ENCODE assay signal across 27 cellular contexts in genomic region chr5:1917830-1918487, GRCh38. TPM values are rescaled to one million over a fixed set of nuclear protein-coding genes. Genes with fewer than 3 reads are reported as not detected.
DNase-seq lines count a peak whose midpoint lies in the region; ATAC-seq and TF ChIP-seq lines count a peak whose summit lies in the region.
"Had no signal": no experiment of that assay in that cellular context is flagged by ENCODE, and none has a peak within 500 bp of the region (broad histone marks: within the 10 kb centered on the region; RNA-seq: fewer than 3 reads in every experiment).

No MANE protein-coding gene starts in this region.

- H3K27me3 ChIP-seq in PC-3 (ENCODE audit: low read length) (peaks cover 32% of the 10 kb centered on the region), A673 (replicated peaks; ENCODE audit: insufficient read depth, low read depth, low read length, poor library complexity) (peaks cover 48% of the 10 kb centered on the region), stomach (peaks cover 0 to 48% (median 4%) of the 10 kb centered on the region in 3 donors)
- H3K27me3 ChIP-seq: BLaER1 treated with 17β-estradiol and CSF1 and Interleukin-3, amounts not matched to agents 10 nM and 100 nM; testis; uterus had no signal

- TF ChIP-seq CTCF in HEK293 (tag by site-specific recombination; IDR thresholded peaks at IDR 0.05) (no peak), PC-3 (conservative IDR thresholded peaks at IDR 0.05; ENCODE audit: low read depth, low read length) (no peak), A673 (conservative IDR thresholded peaks at IDR 0.05; ENCODE audit: low read depth, low read length) (no peak), stomach (IDR thresholded peaks at IDR 0.05) (no peak)

- no peak for TF ChIP-seq EP300 in stomach (IDR thresholded peaks at IDR 0.05)

- H3K4me1 ChIP-seq in HEK293 (ENCODE audit: control insufficient read depth, insufficient read depth, low read length) (no peaks in the 10 kb centered on the region), PC-3 (ENCODE audit: insufficient read depth, low read length) (no peaks in the 10 kb centered on the region), A673 (ENCODE audit: insufficient read depth, low read length, poor library complexity, severe bottlenecking) (no peaks in the 10 kb centered on the region), stomach (no peaks in the 10 kb centered on the region)
- H3K4me1 ChIP-seq: Caco-2, left ventricle myocardium inferior, testis, uterus had no signal

- ATAC-seq in PC-3, result no peak
- ATAC-seq in HG02642 (IDR thresholded peaks at IDR 0.05; ENCODE audit: poor library complexity, unreplicated experiment), result no peak
- ATAC-seq: Right ventricle myocardium inferior had no signal

- CTCF ChIA-PET in HEK293 (lab: Yijun Ruan, JAX) (no interaction called here), PC-3 (lab: Charles Lee) (no interaction called here), A673 (lab: Charles Lee) (no interaction called here)

- H4K20me1 ChIP-seq in PC-3 (ENCODE audit: low read length), result no peaks in the 10 kb centered on the region
- H4K20me1 ChIP-seq: BLaER1 treated with 17β-estradiol and CSF1 and Interleukin-3, amounts not matched to agents 10 nM and 100 nM had no signal

- no peak for TF ChIP-seq POLR2A in stomach (IDR thresholded peaks at IDR 0.05)

- BruUV-seq in PC-3 (replicated peaks; lab: Mats Ljungman, UMichigan), result no TSS peak
- BruUV-seq in A673 (replicated peaks; lab: Mats Ljungman, UMichigan), result no TSS peak

- H3K4me2 ChIP-seq in PC-3 (ENCODE audit: low read length), result 0 out of 2 replicates have a peak overlapping the region, but pooled peaks have one; percentile 34
- H3K4me2 ChIP-seq: BLaER1 treated with 17β-estradiol and CSF1 and Interleukin-3, amounts not matched to agents 10 nM and 100 nM had no signal

- no peak overlapping the region for H3K4me3 ChIP-seq in HEK293 (ENCODE audit: low read depth, low read length)
- H3K4me3 ChIP-seq in PC-3 (ENCODE audit: low read length), result no peak overlapping the region
- H3K4me3 ChIP-seq in A673 (ENCODE audit: low read depth, low read length, poor library complexity, severe bottlenecking), result no peak overlapping the region
- H3K4me3 ChIP-seq in stomach, result no peak overlapping the region
- H3K4me3 ChIP-seq: BLaER1 treated with 17β-estradiol and CSF1 and Interleukin-3, amounts not matched to agents 10 nM and 100 nM; GM23248; left ventricle myocardium inferior; testis; uterus had no signal

- intact Hi-C loops in PC-3 (cut with micrococcal nuclease), result no loop called here
- intact Hi-C loops in A673 (cut with micrococcal nuclease; ENCODE audit: unreplicated experiment), result no loop called here
- intact Hi-C loops in stomach (cut with DNase I; ENCODE audit: low total_unique reads), result no loop called here

- H3K9me3 ChIP-seq in HEK293 (ENCODE audit: control insufficient read depth, insufficient read depth, low read depth, low read length) (no peaks in the 10 kb centered on the region), PC-3 (ENCODE audit: low read length) (no peaks in the 10 kb centered on the region), A673 (ENCODE audit: low read depth, low read length, poor library complexity, severe bottlenecking) (no peaks in the 10 kb centered on the region), stomach (peaks cover 0 to 14% (median 12%) of the 10 kb centered on the region in 4 donors)
- H3K9me3 ChIP-seq: Caco-2, testis, uterus had no signal

- H2AFZ ChIP-seq in PC-3 (ENCODE audit: low read length), result no peak overlapping the region
- H2AFZ ChIP-seq: GM23248 had no signal

- POLR2A ChIA-PET in HEK293 (lab: Yijun Ruan, JAX) (interaction anchor here (0.6 kb wide), 1 partner anchor 681 kb away, joined by 4 read pairs; no protein-coding TSS in a partner anchor), PC-3 (lab: Charles Lee; ENCODE audit: unreplicated experiment) (no interaction called here), A673 (lab: Charles Lee; ENCODE audit: low non-redundant PET) (no interaction called here)

- H3K9ac ChIP-seq in PC-3 (ENCODE audit: low read length), result no peak overlapping the region
- H3K9ac ChIP-seq: BLaER1 treated with 17β-estradiol and CSF1 and Interleukin-3, amounts not matched to agents 10 nM and 100 nM; GM23248 had no signal

- H3K36me3 ChIP-seq in HEK293 (ENCODE audit: control insufficient read depth in 2 of 2, insufficient read depth in 1 of 2, low read length in 2 of 2), result no peaks in the 10 kb centered on the region
- H3K36me3 ChIP-seq in PC-3 (ENCODE audit: low read depth, low read length), result no peaks in the 10 kb centered on the region
- H3K36me3 ChIP-seq in A673 (ENCODE audit: insufficient read depth, low read length, poor library complexity, severe bottlenecking), result no peaks in the 10 kb centered on the region
- no peaks in the 10 kb centered on the region for H3K36me3 ChIP-seq in stomach
- H3K36me3 ChIP-seq: BLaER1 treated with 17β-estradiol and CSF1 and Interleukin-3, amounts not matched to agents 10 nM and 100 nM; left ventricle myocardium inferior; uterus had no signal

- H3K79me2 ChIP-seq in PC-3 (ENCODE audit: low read length), result no peaks in the 10 kb centered on the region

- no peaks in the 10 kb centered on the region for H3F3A ChIP-seq in PC-3 (ENCODE audit: low read length, unreplicated experiment)

- H3K27ac ChIP-seq in HEK293 (ENCODE audit: extremely low read depth, low read depth, low read length) (no peak overlapping the region), PC-3 (ENCODE audit: low read length) (no peak overlapping the region), A673 (ENCODE audit: low read depth, low read length, poor library complexity, severe bottlenecking) (no peak overlapping the region), stomach (no peak overlapping the region)
- H3K27ac ChIP-seq: BLaER1 treated with 17β-estradiol and CSF1 and Interleukin-3, amounts not matched to agents 10 nM and 100 nM; GM23248; left ventricle myocardium inferior; testis; uterus had no signal

- 54 to 59% (median 59%) methylated on average over 13 of the region's 13 CpGs for WGBS in stomach, 5 donors

- H3K9me2 ChIP-seq in PC-3 (replicated peaks; ENCODE audit: low read length), result no peaks in the 10 kb centered on the region

- DNase-seq in NCI-H2107 (lab: John Stamatoyannopoulos, UW) (peak; percentile 18), PC-3 (peak; percentile 26), mesenteric fat pad (ENCODE audit: low spot score) (peak; percentile 77), A673 (ENCODE audit: low spot score) (no peak), stomach (no peak), globus pallidus (ENCODE audit: low spot score) (no peak)
- DNase-seq: activated B cell treated with CpG ODN at 0.5 μM for 24 hours; activated CD4-positive, alpha-beta T cell treated with anti-CD3 and anti-CD28 coated beads, Interleukin-2, amount 50 U/mL, for 48 hours; activated CD8-positive, alpha-beta memory T cell treated with anti-CD3 and anti-CD28 coated beads, Interleukin-2, amount 50 U/mL, for 4 hours; activated naive CD4-positive, alpha-beta T cell treated with anti-CD3 and anti-CD28 coated beads for 36 hours; cerebellar nuclear complex; GM23248; left ventricle myocardium inferior; NCI-H1092 treated with DMSO at 0.1 percent for 48 hours; nucleus accumbens; OCI-M1; stimulated activated naive CD4-positive, alpha-beta T cell treated with Interleukin-2 at 50 U/mL for 16 hours; T1000; testis; uterus had no signal

TF ChIP-seq in HEK293, 187 proteins besides CTCF, POLR2A, EP300 and RAD21:
- TF ChIP-seq ZBTB26 (tag by site-specific recombination; optimal IDR thresholded peaks at IDR 0.05), result no peak
- TF ChIP-seq ZNF221 (tag by site-specific recombination; IDR thresholded peaks at IDR 0.05; ENCODE audit: borderline replicate concordance), result no peak
- no peak for TF ChIP-seq ZNF558 (tag by site-specific recombination; IDR thresholded peaks at IDR 0.05)
- TF ChIP-seq ZNF529 (tag by site-specific recombination; IDR thresholded peaks at IDR 0.05; ENCODE audit: insufficient replicate concordance), result peak; percentile 3
- no peak for TF ChIP-seq ZNF510 (tag by site-specific recombination; IDR thresholded peaks at IDR 0.05; ENCODE audit: insufficient replicate concordance)
- TF ChIP-seq ZNF501 (tag by site-specific recombination; IDR thresholded peaks at IDR 0.05), result no peak

RNA-seq across cellular contexts. Expression of gene IRX4, which starts 35.2 kb away (rescaled TPM):
- total RNA-seq in PC-3 (2014; rRNA removed), result 0.46 TPM in 1 of 2 replicates, not detected in the other
- total RNA-seq in mesenteric fat pad, result not detected
- not detected in 2 replicates for total RNA-seq in A673 (2021)
- not detected for total RNA-seq in stomach
- polyA plus RNA-seq in stomach, result 10 to 100 TPM in 1 of 3 donors, not detected in 2; 14.8 TPM
- total RNA-seq: activated B cell treated with CpG ODN at 0.5 μM for 24 hours; activated naive CD4-positive, alpha-beta T cell treated with anti-CD3 and anti-CD28 coated beads for 36 hours; activated T-helper 1 cell treated with anti-CD3 and anti-CD28 coated beads, Interleukin-12 subunit alpha, Interleukin-12 subunit beta, Interleukin-2, Interleukin-4 antibody, amounts not matched to agents 30 ng/mL and 10 ng/mL and 1 ng/mL, durations not matched to agents 14 hours and 24 hours and 36 hours; Caco-2; fibroblast of lung; GM23248; uterus had no signal
- polyA plus RNA-seq: fibroblast of lung, GM23248 had no signal

Comparison
In these comparisons a context has a peak if more than half of its experiments do, and no peak if none do; other contexts are left out.
1. DNase-seq: peak in NCI-H2107 (single experiment), PC-3 (single experiment) and mesenteric fat pad (single experiment); none in A673 (single experiment), stomach (single experiment) and globus pallidus (single experiment).